Comparison of ENCODE assay signal across 8 cellular contexts in the genomic region with DNA sequence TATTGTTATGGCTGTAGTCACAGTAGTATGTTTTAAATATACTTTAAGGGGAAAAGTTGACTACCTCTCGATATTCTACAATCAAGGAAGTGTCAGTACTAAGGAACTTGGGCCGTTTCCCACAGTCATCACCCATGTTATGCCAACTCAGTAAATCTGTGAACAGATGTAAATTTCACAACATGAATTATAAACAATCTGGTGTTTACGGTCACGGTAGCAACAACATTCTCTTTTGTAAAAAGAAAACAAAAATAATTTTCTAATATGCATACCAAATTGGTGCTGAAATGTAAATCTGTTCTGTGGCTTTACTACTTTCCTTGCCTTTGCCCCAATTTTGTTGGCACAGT. TPM values are rescaled to one million over a fixed set of nuclear protein-coding genes. Genes with fewer than 3 reads are reported as not detected.
A peak's percentile ranks its signal among the peaks of the same experiment; 100 is the strongest.
DNase-seq lines count a peak whose midpoint lies in the region; ATAC-seq, FAIRE-seq and TF ChIP-seq lines count a peak whose summit lies in the region.

No MANE protein-coding gene starts in this region.

- WGBS in K562 (ENCODE audit: insufficient coverage, low coverage, missing lambda C conversion rate): 2% methylated on average over 4 of the region's 4 CpGs
- 1% methylated on average over 4 of the region's 4 CpGs for WGBS in lung, 2 donors
- WGBS in urinary bladder: under 1% methylated on average over 4 of the region's 4 CpGs

- H3K4me2 ChIP-seq in K562 (ENCODE audit: insufficient read depth, low read length): peak overlapping the region; percentile 90

- POLR2A ChIA-PET in K562 (lab: Yijun Ruan, JAX): interaction anchor here (0.6 to 5.1 kb wide), 7 partner anchors 10 to 209 kb away, joined by 3 to 56 read pairs (median 3); partner anchors contain the start of genes HS2ST1 and SELENOF

- H3K4me1 ChIP-seq in K562 (replicated peaks in 1 of 2; ENCODE audit: control insufficient read depth in 2 of 2, insufficient read depth in 2 of 2, low read length in 2 of 2): peaks cover 12 to 18% of the 10 kb centered on the region in 2 experiments
- H3K4me1 ChIP-seq in lung (ENCODE audit: control insufficient read depth in 2 of 2, insufficient read depth in 2 of 2, low read length in 2 of 2): peaks cover 3 to 11% of the 10 kb centered on the region in 2 donors
- peaks cover 2% of the 10 kb centered on the region for H3K4me1 ChIP-seq in urinary bladder (ENCODE audit: insufficient read depth)

- peaks cover 57% of the 10 kb centered on the region for H3K79me2 ChIP-seq in K562 (ENCODE audit: control insufficient read depth, insufficient read depth, low read length)

- TF ChIP-seq EP300 in K562 (IDR thresholded peaks at IDR 0.05; ENCODE audit: low read length): no peak

- peak overlapping the region; percentile 84 for H3K4me3 ChIP-seq in K562
- peak overlapping the region; percentile 92 for H3K4me3 ChIP-seq in lung
- peak overlapping the region; percentile 91 for H3K4me3 ChIP-seq in urinary bladder (ENCODE audit: low read depth, low read length)

- in situ Hi-C loops in K562 (cut with MboI): no loop called here

- no peaks in the 10 kb centered on the region for H3K9me3 ChIP-seq in K562 (replicated peaks; ENCODE audit: control insufficient read depth, insufficient read depth, low read depth, low read length)
- no peaks in the 10 kb centered on the region for H3K9me3 ChIP-seq in lung (ENCODE audit: control insufficient read depth in 2 of 2, insufficient read depth in 1 of 2, low read length in 1 of 2)

- peaks cover 4% of the 10 kb centered on the region for H3K36me3 Mint-ChIP-seq in activated naive CD4-positive, alpha-beta T cell treated with anti-CD3 and anti-CD28 coated beads, Interleukin-2, amount 50 U/mL, for 24 hours

- H2AFZ ChIP-seq in K562 (ENCODE audit: low read depth, low read length): peak overlapping the region; percentile 92

- H3K36me3 ChIP-seq in K562 (ENCODE audit: control insufficient read depth, insufficient read depth, low read length) (peaks cover 3% of the 10 kb centered on the region; the same call in 1 of the 3 replicates), lung (ENCODE audit: control insufficient read depth in 2 of 2, insufficient read depth in 2 of 2, low read length in 2 of 2) (no peaks in the 10 kb centered on the region), urinary bladder (ENCODE audit: insufficient read depth) (peaks cover under 1% of the 10 kb centered on the region)

- H3K27me3 ChIP-seq in K562 (ENCODE audit: control insufficient read depth in 2 of 2, insufficient read depth in 2 of 2, low read length in 2 of 2): no peaks in the 10 kb centered on the region
- no peaks in the 10 kb centered on the region for H3K27me3 ChIP-seq in lung (ENCODE audit: control insufficient read depth, insufficient read depth)

- CTCF ChIA-PET in K562 (lab: Yijun Ruan, JAX; ENCODE audit: low intra/inter-chr PET ratio): no interaction called here

- H3K27me3 Mint-ChIP-seq in activated naive CD4-positive, alpha-beta T cell treated with anti-CD3 and anti-CD28 coated beads, Interleukin-2, amount 50 U/mL, for 24 hours: no peaks in the 10 kb centered on the region

- no peak for FAIRE-seq in K562 (lab: Jason Lieb, UNC)

- no peak for TF ChIP-seq CTCF in K562 (IDR thresholded peaks at IDR 0.05 in 2 of 3, conservative IDR thresholded peaks at IDR 0.05 in 1 of 3; ENCODE audit: insufficient read depth in 2 of 3, low read depth in 1 of 3, low read length in 3 of 3)
- TF ChIP-seq CTCF in lung (IDR thresholded peaks at IDR 0.05; ENCODE audit: control extremely low read depth, extremely low read depth): no peak
- no peak for TF ChIP-seq CTCF in GM10266 (IDR thresholded peaks at IDR 0.05; ENCODE audit: control insufficient read depth, insufficient read depth, low read depth, missing control alignments)

- no peaks in the 10 kb centered on the region for H3K9me3 Mint-ChIP-seq in activated naive CD4-positive, alpha-beta T cell treated with anti-CD3 and anti-CD28 coated beads, Interleukin-2, amount 50 U/mL, for 24 hours

- H3K4me1 Mint-ChIP-seq in activated naive CD4-positive, alpha-beta T cell treated with anti-CD3 and anti-CD28 coated beads, Interleukin-2, amount 50 U/mL, for 24 hours: peaks cover 69% of the 10 kb centered on the region

- peak overlapping the region; percentile 80 to 95; a peak in 3 of 4 replicates for H3K9ac ChIP-seq in K562 (ENCODE audit: insufficient read depth in 1 of 2, low read depth in 2 of 2, low read length in 2 of 2)

- ATAC-seq in K562: no peak
- ATAC-seq in lung (ENCODE audit: insufficient read depth, low FRiP score): no peak

- no peak for TF ChIP-seq RAD21 in K562 (CRISPR knock-in tag; conservative IDR thresholded peaks at IDR 0.05 in 1 of 2, IDR thresholded peaks at IDR 0.05 in 1 of 2)

- intact Hi-C loops in K562 (cut with micrococcal nuclease): loop anchor here (2.0 to 10.0 kb wide), 3 partner anchors 35 to 379 kb away; no protein-coding TSS in a partner anchor

- peak overlapping the region; percentile 84 for H3K27ac Mint-ChIP-seq in activated naive CD4-positive, alpha-beta T cell treated with anti-CD3 and anti-CD28 coated beads, Interleukin-2, amount 50 U/mL, for 24 hours

- H3K9me1 ChIP-seq in K562 (ENCODE audit: control insufficient read depth, insufficient read depth, low read length): no peaks in the 10 kb centered on the region

- DNase-seq in activated naive CD4-positive, alpha-beta T cell (lab: John Stamatoyannopoulos, UW): no peak
- DNase-seq in K562 (ENCODE audit: extremely low read depth in 1 of 4, low spot score in 3 of 4) (no peak), lung (ENCODE audit: low spot score) (no peak), glomerular visceral epithelial cell (ENCODE audit: extremely low spot score) (no peak), LoVo (ENCODE audit: low spot score) (no peak), GM10266 (ENCODE audit: extremely low spot score) (no peak)

- H3K27ac ChIP-seq in K562 (ENCODE audit: extremely low read depth, low read depth, low read length): peak overlapping the region; percentile 87
- peak overlapping the region; percentile 98 to 99 for H3K27ac ChIP-seq in lung (ENCODE audit: low read depth in 1 of 2, low read length in 1 of 2)
- peak overlapping the region; percentile 99 for H3K27ac ChIP-seq in urinary bladder (ENCODE audit: low read depth)

- TSS peak; percentile 42 for BruUV-seq in K562 (replicated peaks; lab: Mats Ljungman, UMichigan)

- peak overlapping the region; percentile 99 for H3K4me3 Mint-ChIP-seq in activated naive CD4-positive, alpha-beta T cell treated with anti-CD3 and anti-CD28 coated beads, Interleukin-2, amount 50 U/mL, for 24 hours

- H4K20me1 ChIP-seq in K562 (replicated peaks; ENCODE audit: control insufficient read depth, insufficient read depth, low read length): peaks cover 3% of the 10 kb centered on the region; the same call in 1 of the 2 replicates

- no peak for TF ChIP-seq POLR2A in K562 (conservative IDR thresholded peaks at IDR 0.05)

TF ChIP-seq in K562, 482 proteins besides CTCF, POLR2A, EP300 and RAD21:
- TF ChIP-seq MAFG (tag; conservative IDR thresholded peaks at IDR 0.05) (0 out of 2 replicates have a peak, but pooled peaks have one; percentile 16), RFX5 (IDR thresholded peaks at IDR 0.05; ENCODE audit: low read depth, low read length) (no peak)

RNA-seq across cellular contexts. Expression of gene SH3GLB1, which starts 1.2 kb away (rescaled TPM):
- total RNA-seq in K562 (2011; cell fraction: chromatin; rRNA removed; ENCODE audit: low replicate concordance): 5.0 and 18.7 TPM in 2 replicates
- 2.3 and 3.3 TPM in 2 replicates for total RNA-seq in K562 (2011; cell fraction: nucleolus; rRNA removed)
- 10.5 and 19.9 TPM in 2 replicates for total RNA-seq in K562 (2011; cell fraction: nucleoplasm; rRNA removed)
- total RNA-seq in K562 (2014; rRNA removed) (8.6 and 11.9 TPM in 2 replicates), K562 (2014; rRNA removed; fragmentation: Illumina TruSeq; extraction: Trizol) (27.3 and 35.5 TPM in 2 replicates), K562 (2015; rRNA removed; fragmentation: Illumina TruSeq; extraction: Trizol) (24.2 TPM in 2 replicates), K562 (2021) (33.9 and 34.2 TPM in 2 replicates), lung (10 to 100 TPM; 71.4 to 81.0 TPM), urinary bladder (104 TPM)
- polyA plus RNA-seq in K562 (2011; rRNA removed) (22.2 and 26.7 TPM in 2 replicates), K562 (2014; fragmentation: Illumina TruSeq; extraction: Trizol) (33.9 and 36.3 TPM in 2 replicates), K562 (2014; fragmentation: Nextera tagmentation; extraction: Ambion mirVana) (10 to 100 TPM; 10.2 to 10.4 TPM), K562 (2014; rRNA removed) (14.5 and 18.8 TPM in 2 replicates), lung (10 to 100 TPM; 26.9 to 67.5 TPM), urinary bladder (35.1 TPM)
- 11.7 and 12.1 TPM in 2 replicates for polyA plus RNA-seq in K562 (2011; cell fraction: cytosol; rRNA removed)
- 6.5 and 9.5 TPM in 2 replicates for polyA plus RNA-seq in K562 (2011; cell fraction: nucleus; rRNA removed)
- polyA plus RNA-seq in K562 (2012): 26.7 and 31.8 TPM in 2 replicates
- 21.0 and 23.4 TPM in 2 replicates for polyA minus RNA-seq in K562 (2011; rRNA and poly(A)+ RNA removed)
- polyA minus RNA-seq in K562 (2011; cell fraction: cytosol; rRNA and poly(A)+ RNA removed): 13.8 and 16.2 TPM in 2 replicates
- polyA minus RNA-seq in K562 (2011; cell fraction: nucleus; rRNA and poly(A)+ RNA removed): 7.4 and 11.1 TPM in 2 replicates
